Comparison of ENCODE assay signal across 8 cellular contexts in genomic region chr10:7788640-7789335, GRCh38.
DNase-seq lines count a peak whose midpoint lies in the region; ATAC-seq and TF ChIP-seq lines count a peak whose summit lies in the region.

No MANE protein-coding gene starts in this region.

- peak overlapping the region; percentile 80 for H3K27ac ChIP-seq in RWPE1

- CTCF ChIA-PET in RWPE1 (lab: Yijun Ruan, JAX), result interaction anchor here (0.7 to 0.8 kb wide), 2 partner anchors 83 to 428 kb away, joined by 3 to 4 read pairs; no protein-coding TSS in a partner anchor

- TF ChIP-seq CTCF in RWPE1 (conservative IDR thresholded peaks at IDR 0.05; ENCODE audit: low read depth), result no peak

- peak; percentile 30 for DNase-seq in stimulated activated CD4-positive, alpha-beta T cell treated with anti-CD3 and anti-CD28 coated beads, Interleukin-1b, Interleukin-23, amount 100 ng/mL, for 48 hours
- no peak for DNase-seq in stimulated activated CD4-positive, alpha-beta T cell treated with anti-CD3 and anti-CD28 coated beads, Interleukin-4, amount 100 ng/mL, for 1 hour
- peak; percentile 38 for DNase-seq in RWPE1 (ENCODE audit: low spot score)
- peak; percentile 40 for DNase-seq in fibroblast of peridontal ligament (ENCODE audit: extremely low read depth)
- DNase-seq in putamen (ENCODE audit: low spot score), result peak; percentile 7
- no peak for DNase-seq in NCI-H2107 treated with DMSO at 0.1 percent for 48 hours (lab: John Stamatoyannopoulos, UW; ENCODE audit: unreplicated experiment)
- DNase-seq in Ammon's horn (ENCODE audit: low spot score), result no peak

- POLR2A ChIA-PET in RWPE1 (lab: Yijun Ruan, JAX; ENCODE audit: low non-redundant PET), result interaction anchor here (2.7 kb wide), 1 partner anchor 29 kb away, joined by 16 read pairs; the partner anchor contains the start of gene TAF3

- peak; percentile 14 for ATAC-seq in HG02870 (IDR thresholded peaks at IDR 0.05; ENCODE audit: unreplicated experiment)

Comparison
In these comparisons a context has a peak if more than half of its experiments do, and no peak if none do; other contexts are left out.
1. DNase-seq: peak in stimulated activated CD4-positive, alpha-beta T cell treated with anti-CD3 and anti-CD28 coated beads, Interleukin-1b, Interleukin-23, amount 100 ng/mL, for 48 hours (single experiment), RWPE1 (single experiment), fibroblast of peridontal ligament (single experiment) and putamen (single experiment); none in stimulated activated CD4-positive, alpha-beta T cell treated with anti-CD3 and anti-CD28 coated beads, Interleukin-4, amount 100 ng/mL, for 1 hour (single experiment), NCI-H2107 treated with DMSO at 0.1 percent for 48 hours (single experiment) and Ammon's horn (single experiment).